ENCODE assay signal across 16 cellular contexts in the genomic region with DNA sequence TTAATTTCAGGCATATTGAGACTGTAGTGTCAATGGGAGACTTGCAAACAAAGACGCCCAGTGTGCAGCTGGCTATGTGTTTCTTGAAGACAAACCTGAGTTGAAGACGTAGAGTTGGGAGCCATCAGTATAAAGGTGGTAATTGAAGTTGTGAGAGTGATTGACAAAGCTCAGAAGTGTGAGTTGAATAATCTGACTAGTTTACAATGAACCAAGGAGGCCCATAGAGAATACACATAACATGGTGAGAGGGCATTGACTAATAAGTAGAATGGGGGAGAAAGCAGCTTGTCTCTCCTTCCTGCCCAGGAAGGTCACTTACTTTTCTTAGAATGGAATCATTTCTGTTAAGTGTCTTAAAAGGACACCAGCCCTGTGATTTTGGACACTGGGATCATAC. TPM values are rescaled to one million over a fixed set of nuclear protein-coding genes. Genes with fewer than 3 reads are reported as not detected.
DNase-seq lines count a peak whose midpoint lies in the region; ATAC-seq and TF ChIP-seq lines count a peak whose summit lies in the region.
"Had no signal": no experiment of that assay in that cellular context is flagged by ENCODE, and none has a peak within 500 bp of the region (broad histone marks: within the 10 kb centered on the region; RNA-seq: fewer than 3 reads in every experiment).

No MANE protein-coding gene starts in this region.

- POLR2A ChIA-PET in activated CD8-positive, alpha-beta T cell treated with anti-CD3 and anti-CD28 coated beads for 36 hours (lab: Charles Lee), result interaction anchor here (0.7 to 1.4 kb wide), 3 partner anchors 9 to 243 kb away, joined by 3 to 4 read pairs (median 4); no protein-coding TSS in a partner anchor

- H3K4me1 Mint-ChIP-seq in activated naive CD8-positive, alpha-beta T cell (ENCODE audit: low read depth), result peaks cover 14% of the 10 kb centered on the region
- H3K4me1 Mint-ChIP-seq in activated naive CD8-positive, alpha-beta T cell treated with anti-CD3 and anti-CD28 coated beads for 36 hours, result peaks cover 8% of the 10 kb centered on the region
- H3K4me1 Mint-ChIP-seq in activated CD8-positive, alpha-beta T cell treated with anti-CD3 and anti-CD28 coated beads for 36 hours (ENCODE audit: low read depth), result peaks cover 13% of the 10 kb centered on the region
- H3K4me1 Mint-ChIP-seq: neural crest cell had no signal

- DNase-seq in activated naive CD8-positive, alpha-beta T cell treated with anti-CD3 and anti-CD28 coated beads for 36 hours, result no peak
- DNase-seq in activated CD8-positive, alpha-beta T cell treated with anti-CD3 and anti-CD28 coated beads for 36 hours, result no peak
- DNase-seq in hypothalamus (lab: John Stamatoyannopoulos, UW) (no peak), anterior cingulate cortex (lab: John Stamatoyannopoulos, UW) (no peak), NCI-H226 (no peak)
- DNase-seq: effector CD8-positive, alpha-beta T cell; heart left ventricle; KG1; mesendoderm; NCI-H1092 treated with DMSO at 0.1 percent for 48 hours; retina; stimulated activated CD4-positive, alpha-beta T cell treated with anti-CD3 and anti-CD28 coated beads, Interleukin-15, amount 100 ng/mL, for 24 hours had no signal

- H3K27me3 Mint-ChIP-seq in activated naive CD8-positive, alpha-beta T cell, result no peaks in the 10 kb centered on the region
- H3K27me3 Mint-ChIP-seq in activated naive CD8-positive, alpha-beta T cell treated with anti-CD3 and anti-CD28 coated beads for 36 hours, result no peaks in the 10 kb centered on the region
- no peaks in the 10 kb centered on the region for H3K27me3 Mint-ChIP-seq in activated CD8-positive, alpha-beta T cell treated with anti-CD3 and anti-CD28 coated beads for 36 hours

- H3K4me3 Mint-ChIP-seq in activated naive CD8-positive, alpha-beta T cell, result no peak overlapping the region
- no peak overlapping the region for H3K4me3 Mint-ChIP-seq in activated naive CD8-positive, alpha-beta T cell treated with anti-CD3 and anti-CD28 coated beads for 36 hours
- no peak overlapping the region for H3K4me3 Mint-ChIP-seq in activated CD8-positive, alpha-beta T cell treated with anti-CD3 and anti-CD28 coated beads for 36 hours
- H3K4me3 Mint-ChIP-seq: neural crest cell had no signal

- no peak for TF ChIP-seq CTCF in activated CD8-positive, alpha-beta T cell treated with anti-CD3 and anti-CD28 coated beads for 36 hours (IDR thresholded peaks at IDR 0.05)

- peaks cover 28% of the 10 kb centered on the region for H3K36me3 Mint-ChIP-seq in activated naive CD8-positive, alpha-beta T cell
- H3K36me3 Mint-ChIP-seq in activated naive CD8-positive, alpha-beta T cell treated with anti-CD3 and anti-CD28 coated beads for 36 hours, result peaks cover 43% of the 10 kb centered on the region
- H3K36me3 Mint-ChIP-seq in activated CD8-positive, alpha-beta T cell treated with anti-CD3 and anti-CD28 coated beads for 36 hours (ENCODE audit: low read depth), result peaks cover 39% of the 10 kb centered on the region

- no peaks in the 10 kb centered on the region for H3K9me3 Mint-ChIP-seq in activated naive CD8-positive, alpha-beta T cell (ENCODE audit: low read depth)
- no peaks in the 10 kb centered on the region for H3K9me3 Mint-ChIP-seq in activated naive CD8-positive, alpha-beta T cell treated with anti-CD3 and anti-CD28 coated beads for 36 hours
- no peaks in the 10 kb centered on the region for H3K9me3 Mint-ChIP-seq in activated CD8-positive, alpha-beta T cell treated with anti-CD3 and anti-CD28 coated beads for 36 hours

- peak overlapping the region; percentile 41 for H3K27ac Mint-ChIP-seq in activated naive CD8-positive, alpha-beta T cell
- H3K27ac Mint-ChIP-seq in activated naive CD8-positive, alpha-beta T cell treated with anti-CD3 and anti-CD28 coated beads for 36 hours, result no peak overlapping the region
- peak overlapping the region; percentile 9 for H3K27ac Mint-ChIP-seq in activated CD8-positive, alpha-beta T cell treated with anti-CD3 and anti-CD28 coated beads for 36 hours

- ATAC-seq in HG02981 (IDR thresholded peaks at IDR 0.05; ENCODE audit: unreplicated experiment) (peak; percentile 24), HG02763 (IDR thresholded peaks at IDR 0.05; ENCODE audit: unreplicated experiment) (no peak)
- ATAC-seq in activated CD8-positive, alpha-beta T cell treated with anti-CD3 and anti-CD28 coated beads for 36 hours, result no peak
- ATAC-seq: heart left ventricle had no signal

- CTCF ChIA-PET in activated CD8-positive, alpha-beta T cell treated with anti-CD3 and anti-CD28 coated beads for 36 hours (lab: Charles Lee), result interaction anchor here (1.0 kb wide), 1 partner anchor 47 kb away, joined by 3 read pairs; no protein-coding TSS in a partner anchor

- intact Hi-C loops in activated CD8-positive, alpha-beta T cell treated with anti-CD3 and anti-CD28 coated beads for 36 hours (cut with micrococcal nuclease), result no loop called here

RNA-seq across cellular contexts. Expression of gene SP110, which starts 14.1 kb away (rescaled TPM):
- 10 to 100 TPM; 81.8 to 87.6 TPM for total RNA-seq in activated naive CD8-positive, alpha-beta T cell treated with anti-CD3 and anti-CD28 coated beads for 36 hours
- total RNA-seq in activated CD8-positive, alpha-beta T cell treated with anti-CD3 and anti-CD28 coated beads for 36 hours, result 10 to 100 TPM; 67.0 to 69.4 TPM

RNA-seq across cellular contexts. Expression of gene SP140, which starts 19.8 kb away (rescaled TPM):
- 10 to 100 TPM; 42.7 to 46.8 TPM for total RNA-seq in activated naive CD8-positive, alpha-beta T cell treated with anti-CD3 and anti-CD28 coated beads for 36 hours
- total RNA-seq in activated CD8-positive, alpha-beta T cell treated with anti-CD3 and anti-CD28 coated beads for 36 hours, result 10 to 100 TPM; 78.1 to 78.3 TPM
- total RNA-seq: neural crest cell had no signal
